ENCODE assay signal across 13 cellular contexts in the genomic region with DNA sequence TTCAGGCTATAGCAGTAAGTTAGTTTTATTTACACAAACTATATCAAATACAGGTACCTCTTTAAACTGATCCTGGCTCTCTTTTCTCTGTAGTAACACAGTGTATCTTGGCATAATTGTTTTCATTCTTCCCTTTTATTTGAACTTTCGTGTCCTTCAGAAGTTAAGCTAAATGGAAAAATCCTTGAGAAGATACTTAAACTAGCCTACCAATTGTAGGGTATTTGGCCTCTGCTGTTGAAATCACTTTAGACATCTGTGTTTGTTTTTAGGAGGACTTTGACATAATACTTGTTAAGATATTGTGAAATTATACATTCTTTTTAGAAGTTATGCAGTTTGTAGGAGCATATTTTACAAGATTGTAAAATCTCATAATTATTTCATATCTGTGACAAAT.
"Had no signal": no experiment of that assay in that cellular context is flagged by ENCODE, and none has a peak within 500 bp of the region (broad histone marks: within the 10 kb centered on the region; RNA-seq: fewer than 3 reads in every experiment).

No MANE protein-coding gene starts in this region.

- H3K9me3 ChIP-seq: psoas muscle, transverse colon had no signal

- DNase-seq: activated CD4-positive, alpha-beta T cell treated with anti-CD3 and anti-CD28 coated beads for 1 hour; activated CD4-positive, alpha-beta T cell treated with anti-CD3 and anti-CD28 coated beads, Interleukin-2, amount 50 U/mL, for 4 hours; activated naive CD4-positive, alpha-beta T cell treated with Interleukin-2 at 50 U/mL for 16 hours; activated T-cell treated with anti-CD3 and anti-CD28 coated beads for 4 hours; aorta; effector memory CD4-positive, alpha-beta T cell; hippocampal formation; kidney; psoas muscle; stimulated activated CD4-positive, alpha-beta T cell treated with anti-CD3 and anti-CD28 coated beads, Interleukin-1b, Interleukin-23, amount 100 ng/mL, for 48 hours; T-helper 1 cell; T1000; transverse colon had no signal

- H3K4me3 ChIP-seq: transverse colon had no signal

- H3K4me1 ChIP-seq: psoas muscle, transverse colon had no signal

- H3K27me3 ChIP-seq: transverse colon had no signal

- H3K36me3 ChIP-seq: transverse colon had no signal

- H3K27ac ChIP-seq: psoas muscle, transverse colon had no signal
